In genomic region chr1:165910764-165911421, GRCh38 we compare ENCODE assay signal across 13 cellular contexts.
DNase-seq lines count a peak whose midpoint lies in the region; ATAC-seq and TF ChIP-seq lines count a peak whose summit lies in the region.
"Had no signal": no experiment of that assay in that cellular context is flagged by ENCODE, and none has a peak within 500 bp of the region (broad histone marks: within the 10 kb centered on the region; RNA-seq: fewer than 3 reads in every experiment).

No MANE protein-coding gene starts in this region.

- DNase-seq in HuH-7 (ENCODE audit: low spot score) (peak; percentile 74), lower lobe of right lung (peak; percentile 71), nucleus accumbens (lab: John Stamatoyannopoulos, UW) (no peak)
- no peak for DNase-seq in stimulated activated naive CD8-positive, alpha-beta T cell treated with anti-CD3 and anti-CD28 coated beads, Interleukin-15, Interleukin-2, amounts not matched to agents 100 U/mL and 50 U/mL, for 24 hours
- DNase-seq: erythroblast, NCI-H69, SK-N-SH had no signal

- H3K4me3 ChIP-seq in lower lobe of right lung: no peak overlapping the region
- H3K4me3 ChIP-seq in skeletal muscle tissue (ENCODE audit: low read length in 3 of 3): peak overlapping the region in 1 of 3 donors; percentile 3
- H3K4me3 ChIP-seq: BLaER1, body of pancreas had no signal

- H3K4me1 ChIP-seq in lower lobe of right lung (peaks cover 19% of the 10 kb centered on the region), skeletal muscle tissue (ENCODE audit: control insufficient read depth in 3 of 3, insufficient read depth in 3 of 3, low read length in 3 of 3) (peaks cover 16 to 19% (median 18%) of the 10 kb centered on the region in 3 donors)

- intact Hi-C loops in lower lobe of right lung (cut with DNase I): loop anchor here (10.0 kb wide), 1 partner anchor 506 kb away; no protein-coding TSS in a partner anchor

- no peaks in the 10 kb centered on the region for H3K9me3 ChIP-seq in lower lobe of right lung
- H3K9me3 ChIP-seq in skeletal muscle tissue (ENCODE audit: control insufficient read depth in 3 of 3, low read length in 3 of 3): no peaks in the 10 kb centered on the region
- H3K9me3 ChIP-seq: BLaER1, body of pancreas, SK-N-SH had no signal

- peak overlapping the region; percentile 1 to 57 (median 19) for H3K9ac ChIP-seq in skeletal muscle tissue (ENCODE audit: low read depth in 1 of 3, low read length in 3 of 3)
- H3K9ac ChIP-seq: BLaER1, SK-N-SH had no signal

- H3K36me3 ChIP-seq in lower lobe of right lung (peaks cover 15% of the 10 kb centered on the region), skeletal muscle tissue (ENCODE audit: control insufficient read depth in 3 of 3, insufficient read depth in 3 of 3, low read length in 3 of 3) (peaks cover 8 to 20% (median 13%) of the 10 kb centered on the region in 3 donors)

- TF ChIP-seq CTCF in lower lobe of right lung (IDR thresholded peaks at IDR 0.05): no peak

- H3K27me3 ChIP-seq in lower lobe of right lung (ENCODE audit: low read depth) (no peaks in the 10 kb centered on the region), skeletal muscle tissue (ENCODE audit: control insufficient read depth in 3 of 3, insufficient read depth in 3 of 3, low read length in 3 of 3) (no peaks in the 10 kb centered on the region)
- H3K27me3 ChIP-seq: BLaER1, body of pancreas had no signal

- H3K27ac ChIP-seq in lower lobe of right lung (peak overlapping the region; percentile 41), skeletal muscle tissue (ENCODE audit: low read depth, low read length) (peak overlapping the region; percentile 43)
- H3K27ac ChIP-seq: BLaER1 had no signal

- ATAC-seq in esophagus mucosa: peak; percentile 57
- peak; percentile 50 to 58 for ATAC-seq in lower lobe of right lung
- ATAC-seq in stimulated activated naive CD8-positive, alpha-beta T cell treated with anti-CD3 and anti-CD28 coated beads, Interleukin-15, Interleukin-2, amounts not matched to agents 100 U/mL and 50 U/mL, for 24 hours: no peak
- ATAC-seq in GM18861 (IDR thresholded peaks at IDR 0.05; ENCODE audit: unreplicated experiment): no peak
- ATAC-seq in HG03442 (IDR thresholded peaks at IDR 0.05; ENCODE audit: unreplicated experiment): no peak
- ATAC-seq: body of pancreas had no signal

Comparison
In these comparisons a context has a peak if more than half of its experiments do, and no peak if none do; other contexts are left out.
1. DNase-seq: peak in HuH-7 (single experiment) and lower lobe of right lung (single experiment); none in nucleus accumbens (0 of 56) and stimulated activated naive CD8-positive, alpha-beta T cell treated with anti-CD3 and anti-CD28 coated beads, Interleukin-15, Interleukin-2, amounts not matched to agents 100 U/mL and 50 U/mL, for 24 hours (single experiment).
2. ATAC-seq: peak in esophagus mucosa (single experiment) and lower lobe of right lung (2 of 2); none in stimulated activated naive CD8-positive, alpha-beta T cell treated with anti-CD3 and anti-CD28 coated beads, Interleukin-15, Interleukin-2, amounts not matched to agents 100 U/mL and 50 U/mL, for 24 hours (single experiment), GM18861 (single experiment) and HG03442 (single experiment).